Comparison of ENCODE assay signal across 11 cellular contexts in the genomic region with DNA sequence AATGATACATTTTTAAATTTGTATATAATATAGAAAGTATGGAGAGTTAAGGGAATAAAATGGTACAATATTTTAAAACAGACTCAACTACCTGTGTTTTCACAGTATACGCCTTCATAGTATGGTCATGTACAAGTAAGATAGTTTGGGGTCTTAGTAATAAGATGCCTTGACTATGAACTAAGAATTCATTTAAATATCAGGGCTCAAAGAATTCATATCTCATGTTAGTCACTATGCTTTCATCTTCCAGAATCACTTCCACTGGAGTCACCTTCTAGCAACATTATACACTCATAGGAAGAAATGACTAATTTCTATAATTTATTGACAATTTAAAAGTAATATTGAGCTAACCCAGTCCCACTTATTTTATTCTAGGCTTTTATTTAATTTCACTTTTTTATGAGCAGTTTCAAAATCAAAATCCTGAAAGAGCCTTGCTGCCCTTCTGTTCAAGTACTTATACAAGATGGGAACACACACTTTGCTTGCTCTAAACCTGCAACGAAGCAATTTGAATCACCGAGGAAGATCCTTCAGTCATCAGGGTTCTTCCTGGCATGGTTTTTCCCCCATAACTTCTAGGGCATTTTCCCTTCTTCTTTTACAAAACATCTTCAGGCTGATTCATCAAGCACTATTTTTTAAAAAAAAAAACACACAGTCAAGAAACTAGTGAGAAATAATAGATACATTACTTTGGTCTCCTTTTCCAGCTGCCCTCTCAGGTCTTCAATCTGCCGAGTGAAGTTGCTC.
"Had no signal": no experiment of that assay in that cellular context is flagged by ENCODE, and none has a peak within 500 bp of the region (broad histone marks: within the 10 kb centered on the region; RNA-seq: fewer than 3 reads in every experiment).

No MANE protein-coding gene starts in this region.

- H3K36me3 Mint-ChIP-seq: immature natural killer cell had no signal

- H3K4me1 Mint-ChIP-seq: immature natural killer cell had no signal

- DNase-seq: activated CD4-positive, alpha-beta T cell treated with anti-CD3 and anti-CD28 coated beads, Interleukin-2, amount 50 U/mL, for 48 hours; activated CD4-positive, CD25-positive, alpha-beta regulatory T cell; body of pancreas; immature natural killer cell; left colon; naive B cell; stimulated activated CD4-positive, alpha-beta T cell treated with anti-CD3 and anti-CD28 coated beads, Interleukin-4, amount 100 ng/mL, for 4 hours had no signal

- H3K4me3 ChIP-seq: body of pancreas, esophagus muscularis mucosa, lung, tibial nerve had no signal

- H3K27ac ChIP-seq: body of pancreas, esophagus muscularis mucosa, parathyroid adenoma, tibial nerve had no signal

- H3K4me1 ChIP-seq: esophagus muscularis mucosa, parathyroid adenoma, tibial nerve had no signal

- H3K27ac Mint-ChIP-seq: immature natural killer cell had no signal

- H3K36me3 ChIP-seq: esophagus muscularis mucosa, tibial nerve had no signal

- ATAC-seq: body of pancreas, left colon had no signal

- H3K9me3 ChIP-seq: body of pancreas, esophagus muscularis mucosa, tibial nerve had no signal

- H3K9me3 Mint-ChIP-seq: immature natural killer cell had no signal

- H3K27me3 Mint-ChIP-seq: naive B cell had no signal

- H3K4me3 Mint-ChIP-seq: immature natural killer cell, naive B cell had no signal

- H2AFZ ChIP-seq: parathyroid adenoma had no signal

- H3K27me3 ChIP-seq: body of pancreas, esophagus muscularis mucosa, tibial nerve had no signal

- H3K9ac ChIP-seq: parathyroid adenoma had no signal
